ENCODE assay signal across 34 cellular contexts in the genomic region with DNA sequence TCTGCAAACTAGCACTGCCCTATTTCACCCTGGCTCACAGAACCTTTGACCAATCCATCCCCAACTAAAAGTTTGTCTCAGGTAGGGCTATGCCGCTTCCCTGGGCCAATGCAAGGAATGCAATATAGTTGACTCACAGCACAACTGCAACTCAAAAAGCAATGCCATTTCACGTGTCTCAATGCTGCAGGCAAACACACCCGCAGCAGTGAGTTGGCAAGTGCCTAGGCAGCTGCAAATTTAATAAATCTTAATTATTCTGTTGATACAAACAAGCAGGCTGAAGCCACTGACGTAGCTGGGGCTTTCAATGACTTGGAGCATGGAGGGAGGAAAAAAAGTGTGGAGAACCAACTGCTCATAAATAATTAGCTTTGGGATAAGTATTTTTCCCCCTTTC.
"Had no signal": no experiment of that assay in that cellular context is flagged by ENCODE, and none has a peak within 500 bp of the region (broad histone marks: within the 10 kb centered on the region; RNA-seq: fewer than 3 reads in every experiment).

No MANE protein-coding gene starts in this region.

- H3K27me3 Mint-ChIP-seq: activated B cell treated with CpG ODN at 0.5 μM for 24 hours; activated CD4-positive, alpha-beta memory T cell treated with anti-CD3 and anti-CD28 coated beads, Interleukin-2, amount 10 ng/mL, durations not matched to agents 7 days and 5 days; activated CD8-positive, alpha-beta memory T cell treated with anti-CD3 and anti-CD28 coated beads, Interleukin-2, amount 10 ng/mL, durations not matched to agents 7 days and 5 days; activated naive CD4-positive, alpha-beta T cell treated with anti-CD3 and anti-CD28 coated beads, Interleukin-2, amount 10 ng/mL, durations not matched to agents 7 days and 5 days; activated naive CD8-positive, alpha-beta T cell; activated naive CD8-positive, alpha-beta T cell treated with anti-CD3 and anti-CD28 coated beads, Interleukin-2, amount 50 U/mL, for 24 hours had no signal

- H3K4me1 Mint-ChIP-seq: activated CD4-positive, alpha-beta memory T cell treated with anti-CD3 and anti-CD28 coated beads, Interleukin-2, amount 10 ng/mL, durations not matched to agents 7 days and 5 days; activated CD8-positive, alpha-beta memory T cell treated with anti-CD3 and anti-CD28 coated beads, Interleukin-2, amount 10 ng/mL, durations not matched to agents 7 days and 5 days; activated naive CD4-positive, alpha-beta T cell treated with anti-CD3 and anti-CD28 coated beads, Interleukin-2, amount 10 ng/mL, durations not matched to agents 7 days and 5 days had no signal

- H3K9me3 Mint-ChIP-seq: activated B cell treated with CpG ODN at 0.5 μM for 24 hours; activated CD4-positive, alpha-beta memory T cell treated with anti-CD3 and anti-CD28 coated beads, Interleukin-2, amount 10 ng/mL, durations not matched to agents 7 days and 5 days; activated naive CD4-positive, alpha-beta T cell treated with anti-CD3 and anti-CD28 coated beads, Interleukin-2, amount 10 ng/mL, durations not matched to agents 7 days and 5 days; activated naive CD8-positive, alpha-beta T cell treated with anti-CD3 and anti-CD28 coated beads, Interleukin-2, amount 50 U/mL, for 24 hours had no signal

- DNase-seq: activated B cell treated with CpG ODN at 0.5 μM for 24 hours; activated CD4-positive, alpha-beta memory T cell treated with anti-CD3 and anti-CD28 coated beads, Interleukin-2, amount 10 ng/mL, durations not matched to agents 7 days and 5 days; activated CD4-positive, alpha-beta T cell treated with anti-CD3 and anti-CD28 coated beads for 4 hours; activated CD4-positive, CD25-positive, alpha-beta regulatory T cell treated with anti-CD3 and anti-CD28 coated beads, Interleukin-2, amount 50 U/mL, for 72 hours; activated CD8-positive, alpha-beta memory T cell treated with anti-CD3 and anti-CD28 coated beads for 24 hours; activated CD8-positive, alpha-beta memory T cell treated with anti-CD3 and anti-CD28 coated beads, Interleukin-2, amount 10 ng/mL, durations not matched to agents 7 days and 5 days; activated CD8-positive, alpha-beta memory T cell treated with anti-CD3 and anti-CD28 coated beads, Interleukin-2, amount 50 U/mL, for 48 hours; activated effector memory CD4-positive, alpha-beta T cell treated with Interleukin-2 at 50 U/mL for 16 hours; activated naive CD4-positive, alpha-beta T cell treated with anti-CD3 and anti-CD28 coated beads, Interleukin-2, amount 10 ng/mL, durations not matched to agents 7 days and 5 days; activated naive CD8-positive, alpha-beta T cell treated with anti-CD3 and anti-CD28 coated beads, Interleukin-2, amount 50 U/mL, for 24 hours; activated T-cell treated with anti-CD3 and anti-CD28 coated beads, Interleukin-2, amount 50 U/mL, for 48 hours; anterior cingulate cortex; caudate nucleus; Karpas-422; KBM-7; NCI-H1048; NCI-H1105 treated with DMSO at 0.1 percent for 48 hours; NCI-H1436; NCI-H1694 treated with DMSO at 0.1 percent for 48 hours; NCI-H2029; NCI-H345; NCI-H526; NCI-H748 treated with DMSO at 0.1 percent for 48 hours; PC-9; SIG-M5; SW 1271; T-helper 1 cell; T-helper 2 cell; T-helper 9 cell had no signal

- H2AFZ ChIP-seq: PC-9 had no signal

- H3K4me3 Mint-ChIP-seq: activated B cell treated with CpG ODN at 0.5 μM for 24 hours; activated CD4-positive, alpha-beta memory T cell treated with anti-CD3 and anti-CD28 coated beads, Interleukin-2, amount 10 ng/mL, durations not matched to agents 7 days and 5 days; activated CD8-positive, alpha-beta memory T cell treated with anti-CD3 and anti-CD28 coated beads, Interleukin-2, amount 10 ng/mL, durations not matched to agents 7 days and 5 days; activated naive CD4-positive, alpha-beta T cell treated with anti-CD3 and anti-CD28 coated beads, Interleukin-2, amount 10 ng/mL, durations not matched to agents 7 days and 5 days; activated naive CD8-positive, alpha-beta T cell; activated naive CD8-positive, alpha-beta T cell treated with anti-CD3 and anti-CD28 coated beads, Interleukin-2, amount 50 U/mL, for 24 hours; brain had no signal

- H3K4me3 ChIP-seq: PC-9 had no signal

- H3K27ac ChIP-seq: PC-9, RWPE1, VCaP had no signal

- H3K27ac Mint-ChIP-seq: activated B cell treated with CpG ODN at 0.5 μM for 24 hours; activated CD4-positive, alpha-beta memory T cell treated with anti-CD3 and anti-CD28 coated beads, Interleukin-2, amount 10 ng/mL, durations not matched to agents 7 days and 5 days; activated CD8-positive, alpha-beta memory T cell treated with anti-CD3 and anti-CD28 coated beads, Interleukin-2, amount 10 ng/mL, durations not matched to agents 7 days and 5 days; activated naive CD4-positive, alpha-beta T cell treated with anti-CD3 and anti-CD28 coated beads, Interleukin-2, amount 10 ng/mL, durations not matched to agents 7 days and 5 days; activated naive CD8-positive, alpha-beta T cell; brain had no signal

- ATAC-seq: activated CD8-positive, alpha-beta memory T cell treated with anti-CD3 and anti-CD28 coated beads, Interleukin-2, amount 10 ng/mL, durations not matched to agents 7 days and 5 days; activated naive CD8-positive, alpha-beta T cell treated with anti-CD3 and anti-CD28 coated beads, Interleukin-2, amount 50 U/mL, for 24 hours; Right ventricle myocardium inferior had no signal

- H3K4me2 ChIP-seq: PC-9 had no signal
